1 cellular context compared by ENCODE assay signal in the genomic region with DNA sequence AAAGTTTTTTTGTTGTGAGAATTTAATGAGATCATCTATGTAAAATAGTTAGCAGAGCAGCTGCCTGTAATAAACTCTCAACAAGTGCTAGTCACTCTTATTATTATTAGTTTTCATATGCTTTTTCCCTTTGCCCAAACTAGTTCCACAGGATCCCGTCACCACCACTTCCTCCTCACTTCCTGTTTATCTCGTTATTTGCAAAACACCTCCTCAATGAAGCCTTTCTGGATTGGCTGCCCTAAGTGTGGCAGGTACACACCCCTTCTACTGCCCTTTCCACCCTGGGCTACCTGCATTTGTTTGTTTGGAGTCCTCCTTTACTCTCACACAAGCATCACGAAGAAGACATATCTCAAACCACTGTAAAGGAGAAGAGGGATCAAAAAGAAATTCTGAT.
A peak's percentile ranks its signal among the peaks of the same experiment; 100 is the strongest.
TF ChIP-seq lines count a peak whose summit lies in the region.

No MANE protein-coding gene starts in this region.

TF ChIP-seq in HepG2, 621 proteins besides CTCF, POLR2A, EP300 and RAD21 (continued from another document):
- TF ChIP-seq, protein P1, sequence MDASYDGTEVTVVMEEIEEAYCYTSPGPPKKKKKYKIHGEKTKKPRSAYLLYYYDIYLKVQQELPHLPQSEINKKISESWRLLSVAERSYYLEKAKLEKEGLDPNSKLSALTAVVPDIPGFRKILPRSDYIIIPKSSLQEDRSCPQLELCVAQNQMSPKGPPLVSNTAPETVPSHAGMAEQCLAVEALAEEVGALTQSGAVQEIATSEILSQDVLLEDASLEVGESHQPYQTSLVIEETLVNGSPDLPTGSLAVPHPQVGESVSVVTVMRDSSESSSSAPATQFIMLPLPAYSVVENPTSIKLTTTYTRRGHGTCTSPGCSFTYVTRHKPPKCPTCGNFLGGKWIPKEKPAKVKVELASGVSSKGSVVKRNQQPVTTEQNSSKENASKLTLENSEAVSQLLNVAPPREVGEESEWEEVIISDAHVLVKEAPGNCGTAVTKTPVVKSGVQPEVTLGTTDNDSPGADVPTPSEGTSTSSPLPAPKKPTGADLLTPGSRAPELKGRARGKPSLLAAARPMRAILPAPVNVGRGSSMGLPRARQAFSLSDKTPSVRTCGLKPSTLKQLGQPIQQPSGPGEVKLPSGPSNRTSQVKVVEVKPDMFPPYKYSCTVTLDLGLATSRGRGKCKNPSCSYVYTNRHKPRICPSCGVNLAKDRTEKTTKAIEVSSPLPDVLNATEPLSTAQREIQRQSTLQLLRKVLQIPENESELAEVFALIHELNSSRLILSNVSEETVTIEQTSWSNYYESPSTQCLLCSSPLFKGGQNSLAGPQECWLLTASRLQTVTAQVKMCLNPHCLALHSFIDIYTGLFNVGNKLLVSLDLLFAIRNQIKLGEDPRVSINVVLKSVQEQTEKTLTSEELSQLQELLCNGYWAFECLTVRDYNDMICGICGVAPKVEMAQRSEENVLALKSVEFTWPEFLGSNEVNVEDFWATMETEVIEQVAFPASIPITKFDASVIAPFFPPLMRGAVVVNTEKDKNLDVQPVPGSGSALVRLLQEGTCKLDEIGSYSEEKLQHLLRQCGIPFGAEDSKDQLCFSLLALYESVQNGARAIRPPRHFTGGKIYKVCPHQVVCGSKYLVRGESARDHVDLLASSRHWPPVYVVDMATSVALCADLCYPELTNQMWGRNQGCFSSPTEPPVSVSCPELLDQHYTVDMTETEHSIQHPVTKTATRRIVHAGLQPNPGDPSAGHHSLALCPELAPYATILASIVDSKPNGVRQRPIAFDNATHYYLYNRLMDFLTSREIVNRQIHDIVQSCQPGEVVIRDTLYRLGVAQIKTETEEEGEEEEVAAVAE (CRISPR knock-in tag; IDR thresholded peaks at IDR 0.05; ENCODE audit: borderline replicate concordance), result peak; percentile 97
- TF ChIP-seq CHCHD3 (CRISPR knock-in tag; IDR thresholded peaks at IDR 0.05) (no peak), GABPA (IDR thresholded peaks at IDR 0.05; ENCODE audit: low read depth, low read length) (no peak), GABPA (CRISPR knock-in tag; IDR thresholded peaks at IDR 0.05; ENCODE audit: low read depth) (peak; percentile 68)
